Comparison of ENCODE assay signal across 10 cellular contexts in the genomic region with DNA sequence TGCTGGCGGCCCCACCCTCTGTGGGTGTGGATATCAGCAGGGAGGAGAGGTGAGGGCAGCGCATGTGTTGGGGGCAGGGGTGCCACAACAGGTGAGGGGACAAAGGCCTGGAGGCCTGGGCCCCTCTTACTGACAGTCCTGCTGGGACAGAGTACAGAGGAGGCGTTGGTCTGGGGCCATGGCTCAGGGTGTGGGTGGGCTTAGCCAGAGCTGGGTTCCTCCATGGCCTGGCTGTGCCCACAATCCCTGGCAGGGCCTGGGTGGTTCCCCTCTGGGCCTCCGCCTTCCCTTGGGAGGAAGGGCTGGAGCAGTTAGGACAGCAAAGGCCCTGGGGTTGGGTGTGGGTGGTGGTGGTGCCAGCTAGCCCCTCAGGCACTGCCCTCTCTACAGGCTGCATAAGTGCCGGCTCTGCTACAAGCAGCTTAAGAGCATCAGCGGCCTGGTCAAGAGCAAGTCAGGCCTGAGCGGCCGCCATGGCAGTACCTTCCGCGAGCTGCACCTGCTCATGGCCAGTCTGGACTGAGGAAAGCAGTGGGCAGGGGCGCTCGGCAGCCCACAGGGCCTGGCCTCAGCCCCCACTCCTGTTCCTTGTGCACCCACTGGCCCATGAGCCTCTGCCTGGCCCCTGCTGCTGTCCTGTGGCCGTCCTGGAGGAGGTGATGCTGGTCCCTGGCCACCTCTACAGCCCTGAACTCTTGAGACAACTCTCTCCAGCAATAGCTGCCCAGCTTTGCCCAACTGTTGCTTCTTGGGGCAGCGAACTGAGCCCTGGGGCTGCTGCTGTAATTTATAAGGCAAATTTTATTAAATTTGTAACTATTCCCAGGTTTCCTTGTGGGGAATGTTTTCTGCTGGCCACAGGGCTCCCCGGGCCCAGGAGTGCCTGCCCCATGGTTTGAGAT. TPM values are rescaled to one million over a fixed set of nuclear protein-coding genes. Genes with fewer than 3 reads are reported as not detected.
DNase-seq lines count a peak whose midpoint lies in the region; ATAC-seq and TF ChIP-seq lines count a peak whose summit lies in the region.
"Had no signal": no experiment of that assay in that cellular context is flagged by ENCODE, and none has a peak within 500 bp of the region (broad histone marks: within the 10 kb centered on the region; RNA-seq: fewer than 3 reads in every experiment).

No MANE protein-coding gene starts in this region.

- H3K79me2 ChIP-seq in OCI-LY7 (ENCODE audit: insufficient read depth, low read depth, low read length): no peaks in the 10 kb centered on the region

- H3K36me3 ChIP-seq in OCI-LY7 (ENCODE audit: insufficient read depth, low read length) (peaks cover 8% of the 10 kb centered on the region; the same call in 1 of the 2 replicates), mesenchymal stem cell (ENCODE audit: control insufficient read depth in 1 of 2, insufficient read depth in 2 of 2, low read depth in 1 of 2, low read length in 2 of 2) (peaks cover 44 to 96% of the 10 kb centered on the region in 2 experiments)

- DNase-seq in NCI-H748 (lab: John Stamatoyannopoulos, UW; ENCODE audit: unreplicated experiment): peak; percentile 10
- no peak for DNase-seq in NCI-H748 treated with DMSO at 0.1 percent for 48 hours (lab: John Stamatoyannopoulos, UW)
- DNase-seq in OCI-LY7 (ENCODE audit: low spot score): no peak
- no peak for DNase-seq in mesenchymal stem cell
- DNase-seq in D341Med (ENCODE audit: low spot score): no peak
- no peak for DNase-seq in NOMO-1 treated with dmso at 0.1 percent for 144 hours (lab: John Stamatoyannopoulos, UW; ENCODE audit: unreplicated experiment)
- DNase-seq in NCI-H510A treated with DMSO at 0.1 percent for 48 hours (lab: John Stamatoyannopoulos, UW): no peak

- H2BK120ac ChIP-seq in mesenchymal stem cell (ENCODE audit: low read depth, low read length): no peak overlapping the region

- H3K9me2 ChIP-seq in OCI-LY7 (ENCODE audit: insufficient read depth, low read length): no peaks in the 10 kb centered on the region

- H4K20me1 ChIP-seq in OCI-LY7 (ENCODE audit: insufficient read depth, low read length): no peaks in the 10 kb centered on the region

- H4K91ac ChIP-seq in mesenchymal stem cell (ENCODE audit: low read length): peak overlapping the region; percentile 43

- H3K27ac ChIP-seq in OCI-LY7 (ENCODE audit: low read depth, low read length, poor library complexity, severe bottlenecking): no peak overlapping the region
- no peak overlapping the region for H3K27ac ChIP-seq in mesenchymal stem cell (ENCODE audit: low read length, poor library complexity, severe bottlenecking)
- H3K27ac ChIP-seq: neutrophil had no signal

- H3K9ac ChIP-seq in mesenchymal stem cell (ENCODE audit: low read length): no peak overlapping the region

- H3K14ac ChIP-seq in mesenchymal stem cell (ENCODE audit: low read length in 2 of 2): no peak overlapping the region

- BruUV-seq in OCI-LY7 (replicated peaks; lab: Mats Ljungman, UMichigan): TSS peak; percentile 39

- H3K9me3 ChIP-seq in OCI-LY7 (ENCODE audit: low read length) (no peaks in the 10 kb centered on the region), mesenchymal stem cell (ENCODE audit: control insufficient read depth, low read length) (no peaks in the 10 kb centered on the region)
- H3K9me3 ChIP-seq: neutrophil, stomach had no signal

- TF ChIP-seq CTCF in OCI-LY7 (conservative IDR thresholded peaks at IDR 0.05; ENCODE audit: low read length): no peak

- CTCF ChIA-PET in OCI-LY7 (lab: Charles Lee; ENCODE audit: unreplicated experiment): no interaction called here

- no peaks in the 10 kb centered on the region for H3K4me1 ChIP-seq in OCI-LY7 (ENCODE audit: insufficient read depth, low read length, poor library complexity, severe bottlenecking)
- H3K4me1 ChIP-seq in mesenchymal stem cell (ENCODE audit: control insufficient read depth, insufficient read depth, low read depth, low read length): peaks cover 56% of the 10 kb centered on the region

- no peak overlapping the region for H2BK15ac ChIP-seq in mesenchymal stem cell (ENCODE audit: low read depth, poor library complexity, severe bottlenecking)

- no peak overlapping the region for H3K18ac ChIP-seq in mesenchymal stem cell (ENCODE audit: low read depth in 1 of 2, low read length in 2 of 2)

- intact Hi-C loops in OCI-LY7 (cut with micrococcal nuclease; ENCODE audit: unreplicated experiment): loop anchor here (5.0 kb wide), 1 partner anchor 246 kb away; a partner anchor contains a TSS

- WGBS in mesenchymal stem cell: 87% methylated on average over 15 of the region's 15 CpGs

- no peak overlapping the region for H3K4ac ChIP-seq in mesenchymal stem cell (ENCODE audit: low read depth in 1 of 2, low read length in 2 of 2)

- H3K4me3 ChIP-seq in OCI-LY7 (ENCODE audit: low read depth, low read length, poor library complexity, severe bottlenecking): no peak overlapping the region
- no peak overlapping the region for H3K4me3 ChIP-seq in mesenchymal stem cell (ENCODE audit: insufficient read depth in 1 of 2, low read depth in 1 of 2, low read length in 2 of 2)
- H3K4me3 ChIP-seq: stomach had no signal

- H3K4me2 ChIP-seq in OCI-LY7 (ENCODE audit: low read length) (no peak overlapping the region), mesenchymal stem cell (ENCODE audit: low read length, poor library complexity, severe bottlenecking) (no peak overlapping the region)

- no peak overlapping the region for H2BK5ac ChIP-seq in mesenchymal stem cell (ENCODE audit: low read depth, low read length, poor library complexity, severe bottlenecking)

- peaks cover 6% of the 10 kb centered on the region for H3K79me1 ChIP-seq in mesenchymal stem cell (replicated peaks; ENCODE audit: low read length, poor library complexity, severe bottlenecking)

- no peak overlapping the region for H4K8ac ChIP-seq in mesenchymal stem cell (ENCODE audit: low read length)

- no peaks in the 10 kb centered on the region for H3K27me3 ChIP-seq in mesenchymal stem cell (ENCODE audit: control insufficient read depth in 1 of 2, insufficient read depth in 1 of 2, low read length in 2 of 2)
- H3K27me3 ChIP-seq: neutrophil, stomach had no signal

- POLR2A ChIA-PET in OCI-LY7 (lab: Charles Lee): no interaction called here

- H2AK5ac ChIP-seq in mesenchymal stem cell (ENCODE audit: low read length, severe bottlenecking): peak overlapping the region; percentile 4

- peak overlapping the region in 1 of 2 experiments; percentile 24 for H2BK12ac ChIP-seq in mesenchymal stem cell (ENCODE audit: low read length in 2 of 2)

- ATAC-seq in GM19395 (IDR thresholded peaks at IDR 0.05; ENCODE audit: unreplicated experiment): peak; percentile 12

- no peak overlapping the region for H3K23ac ChIP-seq in mesenchymal stem cell (ENCODE audit: low read length in 2 of 2)

- H2AFZ ChIP-seq in OCI-LY7 (ENCODE audit: low read length) (no peak overlapping the region), mesenchymal stem cell (ENCODE audit: low read depth, low read length) (no peak overlapping the region)

RNA-seq across cellular contexts. Expression of a gene that starts 21.1 kb away (rescaled TPM):
- 25.8 and 37.4 TPM in 2 replicates for total RNA-seq in OCI-LY7 (2014; rRNA removed; shearing (Covaris generic))
- 43.0 and 43.5 TPM in 2 replicates for total RNA-seq in OCI-LY7 (2022)
- 9.7 TPM for polyA plus RNA-seq in mesenchymal stem cell (2013, experiment 1 of 2)
- polyA plus RNA-seq in mesenchymal stem cell (2013, experiment 2 of 2): 9.8 TPM

RNA-seq across cellular contexts. Expression of a gene that starts 45.6 kb away (rescaled TPM):
- not detected in 2 replicates for total RNA-seq in OCI-LY7 (2014; rRNA removed; shearing (Covaris generic))
- 0.61 TPM in 1 of 2 replicates, not detected in the other for total RNA-seq in OCI-LY7 (2022)
- polyA plus RNA-seq in mesenchymal stem cell (2013, experiment 1 of 2): 28.1 TPM
- 25.8 TPM for polyA plus RNA-seq in mesenchymal stem cell (2013, experiment 2 of 2)
